Comparison of ENCODE assay signal across 1 cellular context in genomic region chr2:190674966-190675650, GRCh38.
TF ChIP-seq lines count a peak whose summit lies in the region.

No MANE protein-coding gene starts in this region.

TF ChIP-seq in WTC11, 78 proteins besides CTCF, POLR2A, EP300 and RAD21 (continued from another document):
- TF ChIP-seq ARID4B (CRISPR knock-in tag; IDR thresholded peaks at IDR 0.05; ENCODE audit: borderline replicate concordance) (no peak), NFYB (CRISPR knock-in tag; conservative IDR thresholded peaks at IDR 0.05; ENCODE audit: low read depth) (no peak), CDX4 (CRISPR knock-in tag; IDR thresholded peaks at IDR 0.05; ENCODE audit: borderline replicate concordance) (no peak), RORB (CRISPR knock-in tag; IDR thresholded peaks at IDR 0.05) (no peak)
